Comparison of ENCODE assay signal across 11 cellular contexts in the genomic region with DNA sequence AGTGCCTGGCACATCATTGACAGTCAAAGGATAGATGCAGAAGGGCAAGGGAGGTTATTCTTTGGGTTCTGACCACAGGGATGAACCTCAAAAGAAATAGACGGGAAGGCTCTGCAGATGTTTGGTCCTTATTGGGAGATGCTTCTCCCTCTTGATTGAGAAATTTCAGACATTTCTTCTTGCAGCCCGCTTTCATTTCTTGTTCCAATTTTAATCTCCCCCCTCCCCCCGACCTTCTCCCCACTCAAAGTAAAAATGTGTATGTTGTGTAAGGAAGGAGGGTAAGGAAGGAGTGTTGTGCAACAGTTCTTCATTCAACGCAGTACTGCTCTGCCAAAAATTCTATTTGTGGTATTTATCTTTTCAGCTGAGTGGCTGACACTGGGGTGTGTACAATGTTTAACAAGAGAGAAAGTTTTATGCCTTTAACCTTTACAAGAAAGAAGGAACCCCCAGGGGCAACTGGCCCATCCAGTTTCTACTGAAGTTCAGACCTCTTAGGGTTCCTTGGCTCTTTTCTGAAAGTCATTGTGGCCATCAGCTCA. TPM values are rescaled to one million over a fixed set of nuclear protein-coding genes. Genes with fewer than 3 reads are reported as not detected.
DNase-seq lines count a peak whose midpoint lies in the region; ATAC-seq and TF ChIP-seq lines count a peak whose summit lies in the region.
"Had no signal": no experiment of that assay in that cellular context is flagged by ENCODE, and none has a peak within 500 bp of the region (broad histone marks: within the 10 kb centered on the region; RNA-seq: fewer than 3 reads in every experiment).

No MANE protein-coding gene starts in this region.

- CTCF ChIA-PET in activated CD8-positive, alpha-beta T cell treated with anti-CD3 and anti-CD28 coated beads, Interleukin-2, amount 10 ng/mL, durations not matched to agents 7 days and 5 days (lab: Charles Lee) = interaction anchor here (0.6 to 1.5 kb wide), 2 partner anchors 9 to 190 kb away, joined by 3 read pairs; no protein-coding TSS in a partner anchor
- CTCF ChIA-PET in activated CD8-positive, alpha-beta T cell treated with anti-CD3 and anti-CD28 coated beads for 36 hours (lab: Charles Lee) = interaction anchor here (1.0 to 1.2 kb wide), 3 partner anchors 55 to 171 kb away, joined by 3 to 5 read pairs (median 3); partner anchors contain the start of gene TEX48

- H3K9ac ChIP-seq in adipocyte (ENCODE audit: low read length) = peak overlapping the region; percentile 76

- in situ Hi-C loops in GM13977 (cut with MboI; ENCODE audit: low pct_unique_long_range_greater_than_20kb, low sequenced_read_pairs, unreplicated experiment) = no loop called here

- TF ChIP-seq CTCF in activated CD8-positive, alpha-beta T cell treated with anti-CD3 and anti-CD28 coated beads for 36 hours (IDR thresholded peaks at IDR 0.05) = no peak
- TF ChIP-seq CTCF in upper lobe of left lung (IDR thresholded peaks at IDR 0.05) (no peak), GM13977 (IDR thresholded peaks at IDR 0.05; ENCODE audit: extremely low read depth, insufficient read depth, missing control alignments) (no peak)

- H3K4me1 ChIP-seq in adipocyte (ENCODE audit: control insufficient read depth, insufficient read depth, low read length) (peaks cover 61% of the 10 kb centered on the region), right cardiac atrium (ENCODE audit: control insufficient read depth, insufficient read depth, low read length) (peaks cover 3% of the 10 kb centered on the region), upper lobe of left lung (peaks cover 4 to 28% (median 12%) of the 10 kb centered on the region in 4 donors)

- peaks cover 3% of the 10 kb centered on the region for H3K9me3 Mint-ChIP-seq in activated CD8-positive, alpha-beta T cell treated with anti-CD3 and anti-CD28 coated beads, Interleukin-2, amount 10 ng/mL, durations not matched to agents 7 days and 5 days (ENCODE audit: insufficient read depth)
- H3K9me3 Mint-ChIP-seq in activated CD8-positive, alpha-beta T cell treated with anti-CD3 and anti-CD28 coated beads for 36 hours = peaks cover 2% of the 10 kb centered on the region
- no peaks in the 10 kb centered on the region for H3K9me3 Mint-ChIP-seq in stimulated activated naive B cell treated with anti-CD40 and anti-IgM and Interleukin-4, amounts not matched to agents 10 μg/mL and 1 μg/mL and 100 μg/mL, for 72 hours
- H3K9me3 Mint-ChIP-seq: memory B cell had no signal

- intact Hi-C loops in activated CD8-positive, alpha-beta T cell treated with anti-CD3 and anti-CD28 coated beads for 36 hours (cut with micrococcal nuclease) = no loop called here
- intact Hi-C loops in right cardiac atrium (cut with DNase I) = no loop called here

- no peak for DNase-seq in activated CD8-positive, alpha-beta T cell treated with anti-CD3 and anti-CD28 coated beads, Interleukin-2, amount 10 ng/mL, durations not matched to agents 7 days and 5 days
- DNase-seq in activated CD8-positive, alpha-beta T cell treated with anti-CD3 and anti-CD28 coated beads for 36 hours = no peak
- peak; percentile 95 for DNase-seq in adipocyte (ENCODE audit: low read depth)
- DNase-seq in right cardiac atrium = no peak
- DNase-seq in upper lobe of left lung = peak in 1 of 2 donors; percentile 68
- no peak for DNase-seq in stimulated activated naive B cell treated with anti-CD40 and anti-IgM and Interleukin-4, amounts not matched to agents 10 μg/mL and 1 μg/mL and 100 μg/mL, for 72 hours
- DNase-seq in COLO668 (lab: John Stamatoyannopoulos, UW; ENCODE audit: unreplicated experiment) = no peak
- no peak for DNase-seq in GM13977 (ENCODE audit: low spot score)
- DNase-seq: GDM1, Peyer's patch had no signal

- no peak for ATAC-seq in activated CD8-positive, alpha-beta T cell treated with anti-CD3 and anti-CD28 coated beads, Interleukin-2, amount 10 ng/mL, durations not matched to agents 7 days and 5 days
- no peak for ATAC-seq in activated CD8-positive, alpha-beta T cell treated with anti-CD3 and anti-CD28 coated beads for 36 hours
- ATAC-seq in right cardiac atrium (peak; percentile 59 to 64), upper lobe of left lung (ENCODE audit: low FRiP score in 2 of 2) (peak; percentile 63 to 83)
- ATAC-seq in stimulated activated naive B cell treated with anti-CD40 and anti-IgM and Interleukin-4, amounts not matched to agents 10 μg/mL and 1 μg/mL and 100 μg/mL, for 72 hours (replicated peaks) = no peak

- H3K27me3 ChIP-seq in adipocyte (replicated peaks; ENCODE audit: control insufficient read depth, insufficient read depth, low read length) (no peaks in the 10 kb centered on the region), right cardiac atrium (ENCODE audit: control insufficient read depth, insufficient read depth) (no peaks in the 10 kb centered on the region), upper lobe of left lung (no peaks in the 10 kb centered on the region)
- H3K27me3 ChIP-seq: Peyer's patch had no signal

- WGBS in right cardiac atrium = 53% methylated on average over 4 of the region's 4 CpGs
- WGBS in upper lobe of left lung, 2 donors = 13 to 40% methylated on average over 4 of the region's 4 CpGs

- peak overlapping the region; percentile 32 for H3K27ac Mint-ChIP-seq in activated CD8-positive, alpha-beta T cell treated with anti-CD3 and anti-CD28 coated beads, Interleukin-2, amount 10 ng/mL, durations not matched to agents 7 days and 5 days
- no peak overlapping the region for H3K27ac Mint-ChIP-seq in activated CD8-positive, alpha-beta T cell treated with anti-CD3 and anti-CD28 coated beads for 36 hours
- no peak overlapping the region for H3K27ac Mint-ChIP-seq in stimulated activated naive B cell treated with anti-CD40 and anti-IgM and Interleukin-4, amounts not matched to agents 10 μg/mL and 1 μg/mL and 100 μg/mL, for 72 hours
- H3K27ac Mint-ChIP-seq: memory B cell had no signal

- POLR2A ChIA-PET in activated CD8-positive, alpha-beta T cell treated with anti-CD3 and anti-CD28 coated beads, Interleukin-2, amount 10 ng/mL, durations not matched to agents 7 days and 5 days (lab: Charles Lee) = no interaction called here
- POLR2A ChIA-PET in activated CD8-positive, alpha-beta T cell treated with anti-CD3 and anti-CD28 coated beads for 36 hours (lab: Charles Lee) = interaction anchor here (0.8 kb wide), 1 partner anchor 24 kb away, joined by 4 read pairs; no protein-coding TSS in a partner anchor

- H3K27me3 Mint-ChIP-seq in activated CD8-positive, alpha-beta T cell treated with anti-CD3 and anti-CD28 coated beads, Interleukin-2, amount 10 ng/mL, durations not matched to agents 7 days and 5 days (ENCODE audit: low read depth) = no peaks in the 10 kb centered on the region
- no peaks in the 10 kb centered on the region for H3K27me3 Mint-ChIP-seq in activated CD8-positive, alpha-beta T cell treated with anti-CD3 and anti-CD28 coated beads for 36 hours
- H3K27me3 Mint-ChIP-seq in stimulated activated naive B cell treated with anti-CD40 and anti-IgM and Interleukin-4, amounts not matched to agents 10 μg/mL and 1 μg/mL and 100 μg/mL, for 72 hours = peaks cover 6 to 10% of the 10 kb centered on the region in 2 donors
- H3K27me3 Mint-ChIP-seq: memory B cell had no signal

- no peaks in the 10 kb centered on the region for H3K36me3 Mint-ChIP-seq in activated CD8-positive, alpha-beta T cell treated with anti-CD3 and anti-CD28 coated beads, Interleukin-2, amount 10 ng/mL, durations not matched to agents 7 days and 5 days (ENCODE audit: low read depth)
- no peaks in the 10 kb centered on the region for H3K36me3 Mint-ChIP-seq in activated CD8-positive, alpha-beta T cell treated with anti-CD3 and anti-CD28 coated beads for 36 hours (ENCODE audit: low read depth)
- no peaks in the 10 kb centered on the region for H3K36me3 Mint-ChIP-seq in stimulated activated naive B cell treated with anti-CD40 and anti-IgM and Interleukin-4, amounts not matched to agents 10 μg/mL and 1 μg/mL and 100 μg/mL, for 72 hours
- H3K36me3 Mint-ChIP-seq: memory B cell had no signal

- H3K36me3 ChIP-seq in adipocyte (ENCODE audit: control insufficient read depth, insufficient read depth, low read length, severe bottlenecking) = no peaks in the 10 kb centered on the region
- no peaks in the 10 kb centered on the region for H3K36me3 ChIP-seq in upper lobe of left lung
- H3K36me3 ChIP-seq: Peyer's patch had no signal

- H3K9me3 ChIP-seq in adipocyte (ENCODE audit: control insufficient read depth, low read length) (no peaks in the 10 kb centered on the region), right cardiac atrium (ENCODE audit: control insufficient read depth, low read length) (no peaks in the 10 kb centered on the region), upper lobe of left lung (no peaks in the 10 kb centered on the region)
- H3K9me3 ChIP-seq: Peyer's patch had no signal

- H3K27ac ChIP-seq in right cardiac atrium (ENCODE audit: low read length) (no peak overlapping the region), upper lobe of left lung (peak overlapping the region in 3 of 4 donors; percentile 42 to 54 (median 46))

- peaks cover 7% of the 10 kb centered on the region for H3K4me1 Mint-ChIP-seq in activated CD8-positive, alpha-beta T cell treated with anti-CD3 and anti-CD28 coated beads, Interleukin-2, amount 10 ng/mL, durations not matched to agents 7 days and 5 days (ENCODE audit: low read depth)
- peaks cover 26% of the 10 kb centered on the region for H3K4me1 Mint-ChIP-seq in activated CD8-positive, alpha-beta T cell treated with anti-CD3 and anti-CD28 coated beads for 36 hours (ENCODE audit: low read depth)
- peaks cover 0 to 3% of the 10 kb centered on the region in 2 donors for H3K4me1 Mint-ChIP-seq in stimulated activated naive B cell treated with anti-CD40 and anti-IgM and Interleukin-4, amounts not matched to agents 10 μg/mL and 1 μg/mL and 100 μg/mL, for 72 hours
- H3K4me1 Mint-ChIP-seq: memory B cell had no signal

- no peak for TF ChIP-seq POLR2A in upper lobe of left lung (IDR thresholded peaks at IDR 0.05)

- no peak overlapping the region for H3K4me3 Mint-ChIP-seq in activated CD8-positive, alpha-beta T cell treated with anti-CD3 and anti-CD28 coated beads, Interleukin-2, amount 10 ng/mL, durations not matched to agents 7 days and 5 days
- no peak overlapping the region for H3K4me3 Mint-ChIP-seq in activated CD8-positive, alpha-beta T cell treated with anti-CD3 and anti-CD28 coated beads for 36 hours
- H3K4me3 Mint-ChIP-seq in stimulated activated naive B cell treated with anti-CD40 and anti-IgM and Interleukin-4, amounts not matched to agents 10 μg/mL and 1 μg/mL and 100 μg/mL, for 72 hours = no peak overlapping the region
- H3K4me3 Mint-ChIP-seq: memory B cell had no signal

- H3K4me3 ChIP-seq in adipocyte (ENCODE audit: low read length) (no peak overlapping the region), right cardiac atrium (ENCODE audit: low read length) (no peak overlapping the region), upper lobe of left lung (no peak overlapping the region)
- H3K4me3 ChIP-seq: Peyer's patch had no signal

- no peak for TF ChIP-seq EP300 in upper lobe of left lung (IDR thresholded peaks at IDR 0.05)

RNA-seq across cellular contexts. Expression of gene TNFSF15, which starts 46.3 kb away (rescaled TPM):
- total RNA-seq in activated CD8-positive, alpha-beta T cell treated with anti-CD3 and anti-CD28 coated beads, Interleukin-2, amount 10 ng/mL, durations not matched to agents 7 days and 5 days = 1 to 10 TPM; 1.1 TPM
- under 1 TPM; 0.16 to 0.23 TPM for total RNA-seq in activated CD8-positive, alpha-beta T cell treated with anti-CD3 and anti-CD28 coated beads for 36 hours
- total RNA-seq in right cardiac atrium = under 1 TPM in 1 of 4 donors, not detected in 3; 0.03 TPM
- polyA plus RNA-seq in right cardiac atrium = 0.02 TPM
- 10 to 100 TPM in 1 of 6 donors, 1 to 10 TPM in 5; 1.4 to 11.0 (median 5.6) TPM for total RNA-seq in upper lobe of left lung

Comparison
In these comparisons a context has a peak if more than half of its experiments do, and no peak if none do; other contexts are left out.
1. ATAC-seq: peak in right cardiac atrium (2 of 2) and upper lobe of left lung (2 of 2); none in activated CD8-positive, alpha-beta T cell treated with anti-CD3 and anti-CD28 coated beads, Interleukin-2, amount 10 ng/mL, durations not matched to agents 7 days and 5 days (single experiment), activated CD8-positive, alpha-beta T cell treated with anti-CD3 and anti-CD28 coated beads for 36 hours (single experiment) and stimulated activated naive B cell treated with anti-CD40 and anti-IgM and Interleukin-4, amounts not matched to agents 10 μg/mL and 1 μg/mL and 100 μg/mL, for 72 hours (0 of 2).